13 cellular contexts compared by ENCODE assay signal in genomic region chr5:74233091-74233490, GRCh38.
DNase-seq lines count a peak whose midpoint lies in the region; FAIRE-seq and TF ChIP-seq lines count a peak whose summit lies in the region.
"Had no signal": no experiment of that assay in that cellular context is flagged by ENCODE, and none has a peak within 500 bp of the region (broad histone marks: within the 10 kb centered on the region; RNA-seq: fewer than 3 reads in every experiment).

No MANE protein-coding gene starts in this region.

- H3K27me3 ChIP-seq in keratinocyte (ENCODE audit: control insufficient read depth, extremely low read depth, insufficient read depth, low read length) (no peaks in the 10 kb centered on the region), skeletal muscle satellite cell (ENCODE audit: control insufficient read depth, insufficient read depth, low read length) (no peaks in the 10 kb centered on the region)
- H3K27me3 ChIP-seq: SJCRH30 had no signal

- no peaks in the 10 kb centered on the region for H3K9me1 ChIP-seq in keratinocyte (ENCODE audit: control insufficient read depth, extremely low read depth, insufficient read depth, low read length)

- H3K9me3 Mint-ChIP-seq in HFFc6 (no peaks in the 10 kb centered on the region), MCF 10A (ENCODE audit: unreplicated experiment) (peaks cover 2% of the 10 kb centered on the region)
- H3K9me3 Mint-ChIP-seq: CD8-positive, alpha-beta T cell had no signal

- H3K36me3 ChIP-seq in keratinocyte (ENCODE audit: control insufficient read depth in 2 of 2, extremely low read depth in 1 of 2, insufficient read depth in 2 of 2, low read length in 2 of 2) (no peaks in the 10 kb centered on the region), skeletal muscle satellite cell (ENCODE audit: insufficient read depth, low read length) (no peaks in the 10 kb centered on the region)
- H3K36me3 ChIP-seq: SJCRH30 had no signal

- peak overlapping the region; percentile 69 for H3K27ac Mint-ChIP-seq in HFFc6
- H3K27ac Mint-ChIP-seq in MCF 10A (ENCODE audit: low read depth, unreplicated experiment) = peak overlapping the region; percentile 71
- H3K27ac Mint-ChIP-seq: CD8-positive, alpha-beta T cell had no signal

- H3K36me3 Mint-ChIP-seq in HFFc6 (ENCODE audit: low read depth) (no peaks in the 10 kb centered on the region), MCF 10A (ENCODE audit: insufficient read depth, unreplicated experiment) (no peaks in the 10 kb centered on the region)
- H3K36me3 Mint-ChIP-seq: CD8-positive, alpha-beta T cell had no signal

- peak overlapping the region; percentile 52 for H3K4me3 Mint-ChIP-seq in HFFc6
- no peak overlapping the region for H3K4me3 Mint-ChIP-seq in MCF 10A (ENCODE audit: unreplicated experiment)
- H3K4me3 Mint-ChIP-seq: CD8-positive, alpha-beta T cell had no signal

- H3K9ac ChIP-seq in keratinocyte (ENCODE audit: control insufficient read depth, extremely low read depth, insufficient read depth, low read length) (no peak overlapping the region), skeletal muscle satellite cell (ENCODE audit: low read depth, low read length) (peak overlapping the region; percentile 25)
- H3K9ac ChIP-seq: KMS-11 had no signal

- no peaks in the 10 kb centered on the region for H4K20me1 ChIP-seq in keratinocyte (ENCODE audit: control insufficient read depth, extremely low read depth, insufficient read depth, low read length)

- H3K27ac ChIP-seq in keratinocyte (ENCODE audit: control insufficient read depth, insufficient read depth, low read length) = peak overlapping the region; percentile 48
- H3K27ac ChIP-seq: KMS-11, SJCRH30 had no signal

- H3K4me1 ChIP-seq in keratinocyte (ENCODE audit: control insufficient read depth, extremely low read depth, insufficient read depth, low read length) (peaks cover 34% of the 10 kb centered on the region), skeletal muscle satellite cell (ENCODE audit: control insufficient read depth, insufficient read depth, low read length) (peaks cover 40% of the 10 kb centered on the region)

- BruUV-seq in MCF 10A (replicated peaks; lab: Mats Ljungman, UMichigan) = no TSS peak

- no peak overlapping the region for H2AFZ ChIP-seq in keratinocyte (ENCODE audit: control insufficient read depth, low read length)

- H3K4me3 ChIP-seq in keratinocyte (ENCODE audit: control insufficient read depth in 2 of 3, extremely low read depth in 1 of 3, insufficient read depth in 2 of 3, low read depth in 1 of 3, low read length in 3 of 3) (no peak overlapping the region), skeletal muscle satellite cell (ENCODE audit: low read length) (peak overlapping the region; percentile 19)
- H3K4me3 ChIP-seq: SJCRH30 had no signal

- H3K4me1 Mint-ChIP-seq in HFFc6 (ENCODE audit: low read depth) = peaks cover 53% of the 10 kb centered on the region
- peaks cover 29% of the 10 kb centered on the region for H3K4me1 Mint-ChIP-seq in MCF 10A (ENCODE audit: insufficient read depth, unreplicated experiment)

- intact Hi-C loops in MCF 10A (cut with micrococcal nuclease) = no loop called here

- TF ChIP-seq CTCF in HFFc6 (IDR thresholded peaks at IDR 0.05) (no peak), MCF 10A (IDR thresholded peaks at IDR 0.05; ENCODE audit: unreplicated experiment) (no peak), keratinocyte (optimal IDR thresholded peaks at IDR 0.05 in 1 of 3, IDR thresholded peaks at IDR 0.05 in 1 of 3, conservative IDR thresholded peaks at IDR 0.05 in 1 of 3; ENCODE audit: extremely low read depth in 1 of 3, insufficient read depth in 2 of 3, low read length in 3 of 3) (no peak)

- H3K27me3 Mint-ChIP-seq in HFFc6 (ENCODE audit: insufficient read depth) (no peaks in the 10 kb centered on the region; the same call in 1 of the 2 replicates), MCF 10A (ENCODE audit: insufficient read depth, unreplicated experiment) (no peaks in the 10 kb centered on the region)

- POLR2A ChIA-PET in MCF 10A (lab: Yijun Ruan, JAX) = interaction anchor here (0.8 kb wide), 1 partner anchor 10 kb away, joined by 3 read pairs; no protein-coding TSS in a partner anchor

- dilution Hi-C loops in keratinocyte (cut with MboI; ENCODE audit: extremely low pct_ligation_motif_present, low sequenced_read_pairs) = no loop called here

- no peaks in the 10 kb centered on the region for H3K79me2 ChIP-seq in keratinocyte (ENCODE audit: control insufficient read depth, insufficient read depth, low read length)

- no peak for FAIRE-seq in keratinocyte (lab: Jason Lieb, UNC)

- DNase-seq in HFFc6 (no peak), MCF 10A (ENCODE audit: unreplicated experiment) (no peak), keratinocyte (ENCODE audit: low read depth, low spot score) (no peak), DMS114 treated with DMSO at 0.1 percent for 48 hours (lab: John Stamatoyannopoulos, UW; ENCODE audit: unreplicated experiment) (no peak), SHP77 (lab: John Stamatoyannopoulos, UW) (no peak), medulla oblongata (ENCODE audit: extremely low spot score) (no peak)
- DNase-seq: CD8-positive, alpha-beta T cell; NCI-H1436; NCI-H2029 treated with DMSO at 0.1 percent for 48 hours; NCI-H524 had no signal

- CTCF ChIA-PET in MCF 10A (lab: Yijun Ruan, JAX) = interaction anchor here (0.5 kb wide), 1 partner anchor 299 kb away, joined by 3 read pairs; no protein-coding TSS in a partner anchor

- H3K9me3 ChIP-seq in keratinocyte (ENCODE audit: control insufficient read depth, low read depth, low read length) = no peaks in the 10 kb centered on the region
- H3K9me3 ChIP-seq in skeletal muscle satellite cell (replicated peaks; ENCODE audit: low read length) = no peaks in the 10 kb centered on the region

- H3K4me2 ChIP-seq in keratinocyte (ENCODE audit: control insufficient read depth, extremely low read depth, insufficient read depth, low read depth, low read length) (peak overlapping the region; percentile 58), skeletal muscle satellite cell (ENCODE audit: low read length) (peak overlapping the region; percentile 50)
